8 cellular contexts compared by ENCODE assay signal in genomic region chr5:36723921-36724320, GRCh38.
DNase-seq lines count a peak whose midpoint lies in the region; ATAC-seq, FAIRE-seq and TF ChIP-seq lines count a peak whose summit lies in the region.

No MANE protein-coding gene starts in this region.

- H3K27ac ChIP-seq in lower lobe of right lung: peak overlapping the region; percentile 66

- FAIRE-seq in GM18507 (lab: Jason Lieb, UNC): peak; percentile 93

- ATAC-seq in GM21390 (IDR thresholded peaks at IDR 0.05; ENCODE audit: unreplicated experiment) (peak; percentile 42), HG03520 (IDR thresholded peaks at IDR 0.05; ENCODE audit: unreplicated experiment) (peak; percentile 42), lower lobe of right lung (peak; percentile 13 to 50)

- intact Hi-C loops in lower lobe of right lung (cut with DNase I): no loop called here

- H3K27me3 ChIP-seq in lower lobe of right lung (ENCODE audit: low read depth): no peaks in the 10 kb centered on the region
- H3K27me3 ChIP-seq in BE2C: peaks cover 14% of the 10 kb centered on the region

- DNase-seq in GM18507 (ENCODE audit: extremely low spot score, insufficient read length, low read depth): no peak
- DNase-seq in lower lobe of right lung: no peak
- no peak for DNase-seq in NCI-H748 (lab: John Stamatoyannopoulos, UW; ENCODE audit: unreplicated experiment)
- no peak for DNase-seq in BE2C
- DNase-seq in amygdala (lab: John Stamatoyannopoulos, UW): no peak
- no peak for DNase-seq in COLO829 (ENCODE audit: low spot score)

- H3K9me3 ChIP-seq in lower lobe of right lung: no peaks in the 10 kb centered on the region
- no peaks in the 10 kb centered on the region for H3K9me3 ChIP-seq in BE2C

- H3K36me3 ChIP-seq in lower lobe of right lung: no peaks in the 10 kb centered on the region
- H3K36me3 ChIP-seq in BE2C: no peaks in the 10 kb centered on the region

- H3K4me3 ChIP-seq in lower lobe of right lung (no peak overlapping the region), BE2C (ENCODE audit: low read depth, low read length) (no peak overlapping the region)

- H3K4me1 ChIP-seq in lower lobe of right lung (no peaks in the 10 kb centered on the region), BE2C (no peaks in the 10 kb centered on the region)

- TF ChIP-seq CTCF in lower lobe of right lung (IDR thresholded peaks at IDR 0.05) (no peak), BE2C (IDR thresholded peaks at IDR 0.05; ENCODE audit: low read depth, low read length) (no peak)
